8 cellular contexts compared by ENCODE assay signal in genomic region chr6:16338577-16339262, GRCh38.
DNase-seq lines count a peak whose midpoint lies in the region; TF ChIP-seq lines count a peak whose summit lies in the region.

No MANE protein-coding gene starts in this region.

- in situ Hi-C loops in KBM-7 (cut with MboI; ENCODE audit: low pct_unique_long_range_greater_than_20kb, low sequenced_read_pairs): loop anchor here (25.0 kb wide), 1 partner anchor 424 kb away; the partner anchor contains the start of gene ATXN1

- no peak for TF ChIP-seq POLR2A in thyroid gland (IDR thresholded peaks at IDR 0.05)

- H3K27me3 ChIP-seq in thyroid gland: no peaks in the 10 kb centered on the region

- H3K36me3 ChIP-seq in thyroid gland: no peaks in the 10 kb centered on the region

- WGBS in thyroid gland, 2 donors: 29 to 31% methylated on average over 10 of the region's 10 CpGs

- H3K27me3 Mint-ChIP-seq in brain: no peaks in the 10 kb centered on the region
- H3K27me3 Mint-ChIP-seq in activated naive CD4-positive, alpha-beta T cell treated with anti-CD3 and anti-CD28 coated beads, Interleukin-2, amount 10 ng/mL, durations not matched to agents 7 days and 5 days: no peaks in the 10 kb centered on the region

- H3K4me1 Mint-ChIP-seq in brain: peaks cover 60% of the 10 kb centered on the region
- no peaks in the 10 kb centered on the region for H3K4me1 Mint-ChIP-seq in activated naive CD4-positive, alpha-beta T cell treated with anti-CD3 and anti-CD28 coated beads, Interleukin-2, amount 10 ng/mL, durations not matched to agents 7 days and 5 days

- CTCF ChIA-PET in activated naive CD4-positive, alpha-beta T cell treated with anti-CD3 and anti-CD28 coated beads, Interleukin-2, amount 10 ng/mL, durations not matched to agents 7 days and 5 days (lab: Charles Lee): interaction anchor here (0.8 kb wide), 1 partner anchor 71 kb away, joined by 3 read pairs; no protein-coding TSS in a partner anchor

- peaks cover 15 to 27% of the 10 kb centered on the region in 2 donors for H3K4me1 ChIP-seq in thyroid gland

- DNase-seq in AG10803 (ENCODE audit: low read depth) (peak; percentile 100), KBM-7 (peak; percentile 24), kidney tubule cell (ENCODE audit: low spot score) (peak; percentile 95), thyroid gland (peak; percentile 66 to 68), GM19240 (ENCODE audit: insufficient read length, low spot score) (no peak), NCI-H187 treated with DMSO at 0.1 percent for 48 hours (lab: John Stamatoyannopoulos, UW) (no peak)
- no peak for DNase-seq in activated naive CD4-positive, alpha-beta T cell treated with anti-CD3 and anti-CD28 coated beads, Interleukin-2, amount 10 ng/mL, durations not matched to agents 7 days and 5 days

- no peak overlapping the region for H3K27ac ChIP-seq in thyroid gland

- peaks cover 0 to 3% (median 2%) of the 10 kb centered on the region in 5 experiments for H3K9me3 Mint-ChIP-seq in brain
- no peaks in the 10 kb centered on the region for H3K9me3 Mint-ChIP-seq in activated naive CD4-positive, alpha-beta T cell treated with anti-CD3 and anti-CD28 coated beads, Interleukin-2, amount 10 ng/mL, durations not matched to agents 7 days and 5 days

- TF ChIP-seq CTCF in AG10803 (conservative IDR thresholded peaks at IDR 0.05; ENCODE audit: low read length) (peak; percentile 79), brain (conservative IDR thresholded peaks at IDR 0.05) (peak in 1 of 2 experiments; percentile 42), thyroid gland (IDR thresholded peaks at IDR 0.05) (peak in 5 of 6 experiments; percentile 9 to 46 (median 33))

- H3K36me3 Mint-ChIP-seq in brain: peaks cover 4% of the 10 kb centered on the region
- peaks cover 3% of the 10 kb centered on the region for H3K36me3 Mint-ChIP-seq in activated naive CD4-positive, alpha-beta T cell treated with anti-CD3 and anti-CD28 coated beads, Interleukin-2, amount 10 ng/mL, durations not matched to agents 7 days and 5 days

- no peaks in the 10 kb centered on the region for H3K9me3 ChIP-seq in thyroid gland

- H3K4me3 ChIP-seq in AG10803 (ENCODE audit: low read length): no peak overlapping the region
- H3K4me3 ChIP-seq in thyroid gland (replicated peaks in 1 of 3): no peak overlapping the region

- peak overlapping the region in 4 of 5 experiments; percentile 5 to 62 (median 26) for H3K4me3 Mint-ChIP-seq in brain
- no peak overlapping the region for H3K4me3 Mint-ChIP-seq in activated naive CD4-positive, alpha-beta T cell treated with anti-CD3 and anti-CD28 coated beads, Interleukin-2, amount 10 ng/mL, durations not matched to agents 7 days and 5 days

- peak overlapping the region; percentile 0 to 82 (median 70) for H3K27ac Mint-ChIP-seq in brain
- no peak overlapping the region for H3K27ac Mint-ChIP-seq in activated naive CD4-positive, alpha-beta T cell treated with anti-CD3 and anti-CD28 coated beads, Interleukin-2, amount 10 ng/mL, durations not matched to agents 7 days and 5 days

- intact Hi-C loops in thyroid gland (cut with DNase I): loop anchor here (5.0 kb wide), 1 partner anchor 69 kb away; no protein-coding TSS in a partner anchor

Comparison
In these comparisons a context has a peak if more than half of its experiments do, and no peak if none do; other contexts are left out.
1. DNase-seq: peak in AG10803 (single experiment), KBM-7 (single experiment), kidney tubule cell (single experiment) and thyroid gland (2 of 2); none in activated naive CD4-positive, alpha-beta T cell treated with anti-CD3 and anti-CD28 coated beads, Interleukin-2, amount 10 ng/mL, durations not matched to agents 7 days and 5 days (single experiment), GM19240 (single experiment) and NCI-H187 treated with DMSO at 0.1 percent for 48 hours (single experiment).